15 cellular contexts compared by ENCODE assay signal in genomic region chr3:115760722-115761121, GRCh38.
"Had no signal": no experiment of that assay in that cellular context is flagged by ENCODE, and none has a peak within 500 bp of the region (broad histone marks: within the 10 kb centered on the region; RNA-seq: fewer than 3 reads in every experiment).

No MANE protein-coding gene starts in this region.

- H3K27ac ChIP-seq: ovary, stomach, thyroid gland, VCaP had no signal

- ATAC-seq: activated CD4-positive, alpha-beta T cell treated with anti-CD3 and anti-CD28 coated beads for 36 hours had no signal

- H3K9me3 ChIP-seq: ovary, stomach, thyroid gland had no signal

- DNase-seq: activated CD4-positive, alpha-beta memory T cell treated with anti-CD3 and anti-CD28 coated beads, Interleukin-2, amount 10 ng/mL, durations not matched to agents 7 days and 5 days; activated CD4-positive, alpha-beta T cell treated with anti-CD3 and anti-CD28 coated beads for 36 hours; activated gamma-delta T cell treated with Interleukin-2 at 50 U/mL for 16 hours; activated naive CD8-positive, alpha-beta T cell treated with anti-CD3 and anti-CD28 coated beads, Interleukin-2, amount 10 ng/mL, durations not matched to agents 7 days and 5 days; activated T-cell treated with anti-CD3 and anti-CD28 coated beads, Interleukin-2, amount 50 U/mL, for 48 hours; anterior cingulate cortex; immature natural killer cell; left cardiac atrium; nephron progenitor cell; ovary; stimulated activated CD4-positive, alpha-beta T cell treated with anti-CD3 and anti-CD28 coated beads, Interleukin-15, amount 100 ng/mL, for 24 hours; stimulated activated CD4-positive, alpha-beta T cell treated with anti-CD3 and anti-CD28 coated beads, Interleukin-4, amount 100 ng/mL, for 4 hours; stomach; thyroid gland had no signal

- H3K4me1 ChIP-seq: stomach, thyroid gland had no signal

- H3K36me3 ChIP-seq: ovary, stomach, thyroid gland had no signal

- H3K4me3 ChIP-seq: ovary, stomach, thyroid gland had no signal

- H3K27me3 ChIP-seq: ovary, stomach, thyroid gland had no signal
